ENCODE assay signal across 27 cellular contexts in the genomic region with DNA sequence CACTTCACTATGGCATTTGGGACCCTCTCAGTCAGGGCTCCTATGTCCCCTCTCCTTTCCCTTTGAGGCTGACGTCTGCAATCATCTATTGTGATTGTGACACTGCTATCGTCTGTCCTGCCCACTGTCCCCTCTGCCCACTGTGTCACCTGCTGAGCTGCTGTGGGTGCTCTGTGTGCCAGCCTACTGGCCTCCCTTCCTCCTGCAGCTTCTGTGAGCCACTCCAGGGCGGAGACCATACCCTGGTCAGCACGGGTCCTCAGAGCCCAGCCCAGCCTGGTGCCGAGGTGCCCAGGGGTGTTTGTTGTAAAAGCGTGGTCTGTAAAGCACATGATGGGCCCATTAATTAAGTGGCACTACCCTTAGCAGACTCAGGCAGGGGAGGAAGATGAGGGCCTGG. TPM values are rescaled to one million over a fixed set of nuclear protein-coding genes. Genes with fewer than 3 reads are reported as not detected.
DNase-seq lines count a peak whose midpoint lies in the region; ATAC-seq, FAIRE-seq and TF ChIP-seq lines count a peak whose summit lies in the region.
"Had no signal": no experiment of that assay in that cellular context is flagged by ENCODE, and none has a peak within 500 bp of the region (broad histone marks: within the 10 kb centered on the region; RNA-seq: fewer than 3 reads in every experiment).

No MANE protein-coding gene starts in this region.

- no peak for TF ChIP-seq RAD21 in H1 (IDR thresholded peaks at IDR 0.05 in 1 of 2, conservative IDR thresholded peaks at IDR 0.05 in 1 of 2; ENCODE audit: low read depth in 2 of 2, low read length in 2 of 2)

- peak; percentile 37 for DNase-seq in Right ventricle myocardium inferior (ENCODE audit: missing footprints)
- no peak for DNase-seq in heart left ventricle
- DNase-seq in H1 (ENCODE audit: low read depth in 1 of 2, low spot score in 2 of 2), result no peak
- peak; percentile 31 for DNase-seq in osteoblast (ENCODE audit: insufficient read length, low spot score, missing footprints)
- no peak for DNase-seq in stimulated activated naive CD4-positive, alpha-beta T cell (lab: John Stamatoyannopoulos, UW)
- DNase-seq in OCI-M2 (lab: John Stamatoyannopoulos, UW; ENCODE audit: unreplicated experiment), result no peak
- DNase-seq in occipital lobe (lab: John Stamatoyannopoulos, UW), result no peak
- DNase-seq: 8988T; ACHN; BE2C; CD4-positive, CD25-positive, alpha-beta regulatory T cell; HFFc6; KBM-7; MV-4-11; NCI-H1105; NCI-H146; NCI-H2029; NCI-H446; NCI-H524 treated with DMSO at 0.1 percent for 48 hours; NCI-H774; RPMI8226; SHP77 had no signal

- no peak overlapping the region for H4K5ac ChIP-seq in H1 (ENCODE audit: insufficient read length, low read depth, low read length)

- CTCF ChIA-PET in H1 (lab: Charles Lee; ENCODE audit: partially characterized antibody), result interaction anchor here (1.1 to 1.8 kb wide), 2 partner anchors 14 to 54 kb away, joined by 4 to 5 read pairs; no protein-coding TSS in a partner anchor

- FAIRE-seq in H1 (lab: Jason Lieb, UNC), result no peak
- FAIRE-seq: D721Med, GM18507 had no signal

- intact Hi-C loops in Right ventricle myocardium inferior (cut with DNase I), result no loop called here
- intact Hi-C loops in heart left ventricle (cut with DNase I), result no loop called here

- no peak overlapping the region for H3K23ac ChIP-seq in H1 (ENCODE audit: insufficient read length)

- no peak overlapping the region for H4K91ac ChIP-seq in H1 (replicated peaks; ENCODE audit: insufficient read length, low read length)

- no peak overlapping the region for H2BK20ac ChIP-seq in H1 (ENCODE audit: low read length)

- H2AK5ac ChIP-seq in H1 (ENCODE audit: low read depth, low read length), result no peak overlapping the region

- H2BK12ac ChIP-seq in H1 (ENCODE audit: low read depth, low read length), result no peak overlapping the region

- H3K56ac ChIP-seq in H1 (replicated peaks; ENCODE audit: insufficient read length, low read depth, low read length), result no peak overlapping the region

- H3K23me2 ChIP-seq in H1 (ENCODE audit: low read depth, low read length), result no peaks in the 10 kb centered on the region

- POLR2A ChIA-PET in H1 (lab: Charles Lee; ENCODE audit: partially characterized antibody), result no interaction called here

- H3K79me1 ChIP-seq in H1 (ENCODE audit: low read depth, low read length), result no peaks in the 10 kb centered on the region

- H3K27ac ChIP-seq in heart left ventricle (no peak overlapping the region), H1 (ENCODE audit: low read depth, low read length) (no peak overlapping the region), osteoblast (ENCODE audit: low read depth, low read length) (no peak overlapping the region)

- ATAC-seq in Right ventricle myocardium inferior (no peak), heart left ventricle (no peak)

- H3K18ac ChIP-seq in H1 (ENCODE audit: extremely low read depth, low read length), result no peak overlapping the region

- H3K36me3 ChIP-seq in heart left ventricle (no peaks in the 10 kb centered on the region), H1 (ENCODE audit: control insufficient read depth in 2 of 4, insufficient read depth in 4 of 4, low read length in 3 of 4) (no peaks in the 10 kb centered on the region), osteoblast (ENCODE audit: insufficient read depth, low read length) (no peaks in the 10 kb centered on the region)
- H3K36me3 ChIP-seq: BE2C, HAP-1 had no signal

- no peak for TF ChIP-seq EP300 in H1 (IDR thresholded peaks at IDR 0.05; ENCODE audit: borderline replicate concordance in 1 of 2, low read depth in 2 of 2, low read length in 2 of 2)

- H3K9ac ChIP-seq in H1 (replicated peaks in 1 of 4; ENCODE audit: extremely low read depth in 1 of 4, low read depth in 3 of 4, low read length in 3 of 4), result no peak overlapping the region

- 0 out of 2 replicates have a peak overlapping the region, but pooled peaks have one; percentile 72 for H2BK15ac ChIP-seq in H1 (ENCODE audit: low read length)

- TF ChIP-seq CTCF in heart left ventricle (IDR thresholded peaks at IDR 0.05) (no peak), H1 (IDR thresholded peaks at IDR 0.05; ENCODE audit: control extremely low read depth in 1 of 3, insufficient read depth in 1 of 3, low read depth in 1 of 3, low read length in 3 of 3) (no peak), osteoblast (IDR thresholded peaks at IDR 0.05; ENCODE audit: extremely low read depth, low read depth, low read length) (no peak)

- H3K14ac ChIP-seq in H1 (ENCODE audit: insufficient read length), result no peak overlapping the region

- no peak overlapping the region for H4K8ac ChIP-seq in H1 (ENCODE audit: extremely low read depth, insufficient read depth, low read length)

- H2BK120ac ChIP-seq in H1 (replicated peaks; ENCODE audit: low read depth, low read length), result no peak overlapping the region

- H3K27me3 ChIP-seq in heart left ventricle (peaks cover 0 to 18% (median 0%) of the 10 kb centered on the region in 9 donors), H1 (replicated peaks in 1 of 4; ENCODE audit: control insufficient read depth in 3 of 4, extremely low read depth in 1 of 4, insufficient read depth in 3 of 4, low read length in 3 of 4) (no peaks in the 10 kb centered on the region), osteoblast (ENCODE audit: insufficient read depth, low read length) (no peaks in the 10 kb centered on the region)
- H3K27me3 ChIP-seq: BE2C had no signal

- no peak overlapping the region for H2AFZ ChIP-seq in H1 (ENCODE audit: low read length)
- H2AFZ ChIP-seq in osteoblast (ENCODE audit: low read length), result no peak overlapping the region

- H3K4me3 ChIP-seq in heart left ventricle (no peak overlapping the region), H1 (ENCODE audit: extremely low read depth in 1 of 4, insufficient read depth in 2 of 4, low read depth in 3 of 4, low read length in 4 of 4) (no peak overlapping the region), osteoblast (ENCODE audit: insufficient read depth, low read length) (no peak overlapping the region)
- H3K4me3 ChIP-seq: HAP-1 had no signal

- H3K79me2 ChIP-seq in H1 (ENCODE audit: control insufficient read depth in 1 of 2, insufficient read depth in 2 of 2, low read length in 2 of 2), result no peaks in the 10 kb centered on the region
- no peaks in the 10 kb centered on the region for H3K79me2 ChIP-seq in osteoblast (ENCODE audit: insufficient read depth, low read length)

- 73 to 79% (median 75%) methylated on average over 5 to 6 of the region's 6 CpGs for WGBS in heart left ventricle, 4 donors
- WGBS in H1 (ENCODE audit: extremely low coverage in 1 of 2, insufficient coverage in 1 of 2, insufficient read length in 1 of 2, insufficient replicate concordance in 2 of 2, low coverage in 1 of 2, low lambda C conversion rate in 2 of 2, missing lambda C conversion rate in 1 of 2), 2 experiments, result 86% methylated on average over 6 of the region's 6 CpGs; no CpG with 5 or more reads in 1 of the 2 experiments

- H3K4me1 ChIP-seq in heart left ventricle, result no peaks in the 10 kb centered on the region
- H3K4me1 ChIP-seq in H1 (replicated peaks in 1 of 4; ENCODE audit: control insufficient read depth in 3 of 4, insufficient read depth in 4 of 4, low read length in 3 of 4), result no peaks in the 10 kb centered on the region
- H3K4me1 ChIP-seq in osteoblast (ENCODE audit: insufficient read depth, low read length), result no peaks in the 10 kb centered on the region
- H3K4me1 ChIP-seq: HAP-1 had no signal

- H3K9me3 ChIP-seq in heart left ventricle (no peaks in the 10 kb centered on the region), H1 (ENCODE audit: insufficient read depth in 2 of 2, low read depth in 1 of 2, low read length in 1 of 2) (no peaks in the 10 kb centered on the region), osteoblast (ENCODE audit: low read depth, low read length) (no peaks in the 10 kb centered on the region)
- H3K9me3 ChIP-seq: BE2C, HAP-1 had no signal

- TF ChIP-seq POLR2A in heart left ventricle (IDR thresholded peaks at IDR 0.05) (no peak), H1 (IDR thresholded peaks at IDR 0.05; ENCODE audit: control extremely low read depth in 1 of 2, low read depth in 2 of 2, low read length in 2 of 2) (no peak)

- H3K4me2 ChIP-seq in H1 (ENCODE audit: insufficient read depth in 1 of 2, low read depth in 2 of 2, low read length in 2 of 2) (no peak overlapping the region), osteoblast (ENCODE audit: insufficient read depth, low read length) (no peak overlapping the region)

- no peak overlapping the region for H2BK5ac ChIP-seq in H1 (ENCODE audit: low read depth, low read length)

- H4K20me1 ChIP-seq in H1 (replicated peaks in 1 of 2; ENCODE audit: control insufficient read depth in 1 of 2, insufficient read depth in 2 of 2, low read length in 2 of 2), result no peaks in the 10 kb centered on the region
- no peaks in the 10 kb centered on the region for H4K20me1 ChIP-seq in osteoblast (ENCODE audit: insufficient read depth, low read length)

- H3K4ac ChIP-seq in H1 (replicated peaks; ENCODE audit: insufficient read length, low read depth, low read length), result no peak overlapping the region

TF ChIP-seq in H1, 55 proteins besides CTCF, POLR2A, EP300 and RAD21 (continues in another document):
- TF ChIP-seq SIX5 (IDR thresholded peaks at IDR 0.05; ENCODE audit: low read depth, low read length), result no peak
- TF ChIP-seq, protein P1, sequence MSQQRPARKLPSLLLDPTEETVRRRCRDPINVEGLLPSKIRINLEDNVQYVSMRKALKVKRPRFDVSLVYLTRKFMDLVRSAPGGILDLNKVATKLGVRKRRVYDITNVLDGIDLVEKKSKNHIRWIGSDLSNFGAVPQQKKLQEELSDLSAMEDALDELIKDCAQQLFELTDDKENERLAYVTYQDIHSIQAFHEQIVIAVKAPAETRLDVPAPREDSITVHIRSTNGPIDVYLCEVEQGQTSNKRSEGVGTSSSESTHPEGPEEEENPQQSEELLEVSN (IDR thresholded peaks at IDR 0.05), result no peak
- TF ChIP-seq, protein P2, sequence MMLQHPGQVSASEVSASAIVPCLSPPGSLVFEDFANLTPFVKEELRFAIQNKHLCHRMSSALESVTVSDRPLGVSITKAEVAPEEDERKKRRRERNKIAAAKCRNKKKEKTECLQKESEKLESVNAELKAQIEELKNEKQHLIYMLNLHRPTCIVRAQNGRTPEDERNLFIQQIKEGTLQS (IDR thresholded peaks at IDR 0.05; ENCODE audit: insufficient read depth, low read depth, low read length), result no peak
- TF ChIP-seq YY1 (IDR thresholded peaks at IDR 0.05; ENCODE audit: low read depth, low read length), result no peak

RNA-seq across cellular contexts. Expression of gene MPPED1, which starts 29.4 kb away (rescaled TPM):
- not detected for total RNA-seq in Right ventricle myocardium inferior
- total RNA-seq in heart left ventricle, result under 1 TPM in 1 of 9 donors, not detected in 8; 0.12 TPM
- not detected for polyA plus RNA-seq in heart left ventricle
- total RNA-seq in H1 (2021; fragmentation: NEBNext Ultra II Directional; extraction: Animal tissue kit (Norgen Biotek cat#: 25700)), result 0.37 TPM in 1 of 2 replicates, not detected in the other
- polyA plus RNA-seq in H1 (2011; rRNA removed), result 0.13 and 0.29 TPM in 2 replicates
- polyA plus RNA-seq in H1 (2011; cell fraction: cytosol; rRNA removed), result 0.14 TPM
- 0.36 TPM for polyA plus RNA-seq in H1 (2011; cell fraction: nucleus; rRNA removed)
- polyA plus RNA-seq in H1 (2012, experiment 1 of 2), result 0.23 to 0.39 TPM (median 0.34 TPM) in 4 replicates
- not detected for polyA plus RNA-seq in H1 (2012, experiment 2 of 2)
- polyA plus RNA-seq in H1 (2013, experiment 1 of 2), result 0.08 TPM
- 0.07 TPM for polyA plus RNA-seq in H1 (2013, experiment 2 of 2)
- polyA minus RNA-seq in H1 (2011; rRNA and poly(A)+ RNA removed), result 0.20 TPM in 1 of 2 replicates, not detected in the other
- polyA minus RNA-seq in H1 (2011; cell fraction: cytosol; rRNA and poly(A)+ RNA removed), result not detected
- polyA minus RNA-seq in H1 (2011; cell fraction: nucleus; rRNA and poly(A)+ RNA removed), result 0.40 TPM
- not detected in 2 replicates for total RNA-seq in osteoblast
- 455 TPM for total RNA-seq in occipital lobe
- total RNA-seq: CD4-positive, CD25-positive, alpha-beta regulatory T cell; HFFc6; LHCN-M2; MCF 10A had no signal
- polyA plus RNA-seq: CD4-positive, CD25-positive, alpha-beta regulatory T cell had no signal

Comparison
In these comparisons a context has a peak if more than half of its experiments do, and no peak if none do; other contexts are left out.
1. DNase-seq: peak in Right ventricle myocardium inferior (single experiment) and osteoblast (single experiment); none in heart left ventricle (0 of 5), H1 (0 of 2), stimulated activated naive CD4-positive, alpha-beta T cell (0 of 6), OCI-M2 (single experiment) and occipital lobe (single experiment).
2. RNA of gene MPPED1, which starts 29.4 kb away (total RNA-seq): 455 TPM in occipital lobe (single experiment); 0.37 TPM in H1, not detected in Right ventricle myocardium inferior (single experiment), 0.12 TPM in heart left ventricle and not detected in osteoblast; every median in the first group is over 100 times any median in the second.